In genomic region chr9:16869140-16869903, GRCh38 we compare ENCODE assay signal across 1 cellular context.
TF ChIP-seq lines count a peak whose summit lies in the region.

No MANE protein-coding gene starts in this region.

TF ChIP-seq in H1, 55 proteins besides CTCF, POLR2A, EP300 and RAD21:
- TF ChIP-seq TAF1 (IDR thresholded peaks at IDR 0.05; ENCODE audit: low read depth, low read length) (no peak), RBBP5 (IDR thresholded peaks at IDR 0.05; ENCODE audit: borderline replicate concordance, low read depth, low read length) (0 out of 2 replicates have a peak, but pooled peaks have one; percentile 11), SP1 (IDR thresholded peaks at IDR 0.05; ENCODE audit: low read depth, low read length) (no peak), SIN3A (conservative IDR thresholded peaks at IDR 0.05 in 1 of 2, IDR thresholded peaks at IDR 0.05 in 1 of 2; ENCODE audit: low read depth in 1 of 2, low read length in 2 of 2) (peak in 1 of 2 experiments; percentile 39; a peak in 1 of 4 replicates), CBX5 (IDR thresholded peaks at IDR 0.05; ENCODE audit: low read depth, low read length) (no peak), SIX5 (IDR thresholded peaks at IDR 0.05; ENCODE audit: low read depth, low read length) (no peak)
TF ChIP-seq in H1: peak in this region for 2.
